6 cellular contexts compared by ENCODE assay signal in the genomic region with DNA sequence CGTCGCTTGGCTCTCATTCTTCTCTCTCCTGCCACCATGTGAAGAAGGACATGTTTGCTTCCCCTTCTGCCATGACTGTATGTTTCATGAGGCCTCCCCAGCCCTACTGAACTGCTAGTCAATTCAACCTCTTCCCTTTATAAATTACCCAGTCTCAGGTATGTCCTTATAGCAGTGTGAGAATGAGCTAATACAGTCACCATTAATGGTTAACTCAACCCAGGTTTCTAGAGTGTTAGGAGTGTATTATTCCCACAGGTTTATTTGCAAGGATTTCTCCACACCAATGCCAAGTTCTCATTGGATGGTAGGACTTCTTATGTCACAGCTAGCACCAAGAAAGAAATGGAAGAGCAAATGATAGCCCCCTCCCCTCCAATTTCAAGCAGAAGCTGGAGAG.
"Had no signal": no experiment of that assay in that cellular context is flagged by ENCODE, and none has a peak within 500 bp of the region (broad histone marks: within the 10 kb centered on the region; RNA-seq: fewer than 3 reads in every experiment).

No MANE protein-coding gene starts in this region.

- DNase-seq: GM23248, GOT3, H7, H9, HCEC 1CT, HFFc6 had no signal
